12 cellular contexts compared by ENCODE assay signal in genomic region chr13:45178349-45179142, GRCh38. TPM values are rescaled to one million over a fixed set of nuclear protein-coding genes. Genes with fewer than 3 reads are reported as not detected.
DNase-seq lines count a peak whose midpoint lies in the region; ATAC-seq and TF ChIP-seq lines count a peak whose summit lies in the region.
"Had no signal": no experiment of that assay in that cellular context is flagged by ENCODE, and none has a peak within 500 bp of the region (broad histone marks: within the 10 kb centered on the region; RNA-seq: fewer than 3 reads in every experiment).

No MANE protein-coding gene starts in this region.

- H3K79me2 ChIP-seq in neural progenitor cell (ENCODE audit: low read depth), result peaks cover 25% of the 10 kb centered on the region

- TF ChIP-seq CTCF in neural progenitor cell (IDR thresholded peaks at IDR 0.05), result no peak

- no peak overlapping the region for H3K9ac ChIP-seq in neural progenitor cell

- H3K27ac Mint-ChIP-seq in neural progenitor cell, result peak overlapping the region; percentile 31
- H3K27ac Mint-ChIP-seq in T-helper 17 cell, result no peak overlapping the region

- H3K36me3 Mint-ChIP-seq in neural progenitor cell (peaks cover 4% of the 10 kb centered on the region), T-helper 17 cell (ENCODE audit: low read depth) (peaks cover 7% of the 10 kb centered on the region)

- no peaks in the 10 kb centered on the region for H3K4me1 ChIP-seq in neural progenitor cell
- H3K4me1 ChIP-seq: left lung, suprapubic skin had no signal

- no peaks in the 10 kb centered on the region for H4K20me1 ChIP-seq in neural progenitor cell (ENCODE audit: low read depth)

- H3K4me3 Mint-ChIP-seq in neural progenitor cell, result no peak overlapping the region
- H3K4me3 Mint-ChIP-seq in T-helper 17 cell, result no peak overlapping the region

- peak; percentile 71 for DNase-seq in EH (ENCODE audit: low read depth)
- peak; percentile 45 for DNase-seq in OCI-M1 (lab: John Stamatoyannopoulos, UW)
- DNase-seq in dedifferentiated amniotic fluid mesenchymal stem cell (ENCODE audit: extremely low spot score), result peak; percentile 38
- DNase-seq in neural progenitor cell (ENCODE audit: low spot score), result no peak
- no peak for DNase-seq in HuH-7 (ENCODE audit: low spot score)
- DNase-seq in T-helper 17 cell, result no peak
- DNase-seq: effector CD4-positive, alpha-beta T cell; left lung had no signal

- no peak overlapping the region for H3K4me2 ChIP-seq in neural progenitor cell

- no peaks in the 10 kb centered on the region for H3K27me3 Mint-ChIP-seq in neural progenitor cell (ENCODE audit: insufficient read depth, low read depth)
- H3K27me3 Mint-ChIP-seq in T-helper 17 cell, result no peaks in the 10 kb centered on the region

- H3K27me3 ChIP-seq in neural progenitor cell, result no peaks in the 10 kb centered on the region
- H3K27me3 ChIP-seq: left lung, suprapubic skin had no signal

- H3K9me3 Mint-ChIP-seq in neural progenitor cell, result no peaks in the 10 kb centered on the region

- H3K4me3 ChIP-seq in neural progenitor cell, result no peak overlapping the region
- H3K4me3 ChIP-seq: left lung, suprapubic skin had no signal

- H3F3A ChIP-seq in neural progenitor cell (ENCODE audit: low read depth), result no peaks in the 10 kb centered on the region

- H3K36me3 ChIP-seq in neural progenitor cell, result no peaks in the 10 kb centered on the region
- H3K36me3 ChIP-seq: suprapubic skin had no signal

- H2AFZ ChIP-seq in neural progenitor cell (replicated peaks), result no peak overlapping the region

- no peaks in the 10 kb centered on the region for H3K4me1 Mint-ChIP-seq in neural progenitor cell
- H3K4me1 Mint-ChIP-seq in T-helper 17 cell, result peaks cover 27% of the 10 kb centered on the region

- H3K9me3 ChIP-seq in neural progenitor cell (ENCODE audit: low read depth) (no peaks in the 10 kb centered on the region), T-helper 17 cell (ENCODE audit: control insufficient read depth, low read length, poor library complexity, severe bottlenecking) (no peaks in the 10 kb centered on the region)
- H3K9me3 ChIP-seq: left lung, suprapubic skin had no signal

- ATAC-seq in HG02884 (IDR thresholded peaks at IDR 0.05; ENCODE audit: unreplicated experiment), result no peak
- ATAC-seq in HG02642 (IDR thresholded peaks at IDR 0.05; ENCODE audit: poor library complexity, unreplicated experiment), result no peak
- ATAC-seq in T-helper 17 cell, result no peak
- ATAC-seq: left lung, Right ventricle myocardium inferior had no signal

- H3K27ac ChIP-seq in neural progenitor cell, result no peak overlapping the region
- H3K27ac ChIP-seq: left lung, suprapubic skin had no signal

RNA-seq across cellular contexts. Expression of gene KCTD4, which starts 22.3 kb away (rescaled TPM):
- total RNA-seq in neural progenitor cell (ENCODE audit: low replicate concordance) (not detected in 2 replicates), T-helper 17 cell (not detected)
- total RNA-seq: left lung, Right ventricle myocardium inferior had no signal

RNA-seq across cellular contexts. Expression of gene GTF2F2, which starts 58.2 kb away (rescaled TPM):
- total RNA-seq in neural progenitor cell (ENCODE audit: low replicate concordance), result 33.7 and 54.1 TPM in 2 replicates
- total RNA-seq in T-helper 17 cell, result 10 to 100 TPM; 12.2 to 16.2 TPM

Comparison
In these comparisons a context has a peak if more than half of its experiments do, and no peak if none do; other contexts are left out.
1. DNase-seq: peak in EH (single experiment), OCI-M1 (single experiment) and dedifferentiated amniotic fluid mesenchymal stem cell (single experiment); none in neural progenitor cell (single experiment), HuH-7 (single experiment) and T-helper 17 cell (0 of 3).